1 cellular context compared by ENCODE assay signal in genomic region chr14:21383848-21384493, GRCh38.
TF ChIP-seq lines count a peak whose summit lies in the region.

TSS of gene SUPT16H (minus strand) at chr14:21384019. CDS start at chr14:21383927, 92 bp downstream.

TF ChIP-seq in HepG2, 621 proteins besides CTCF, POLR2A, EP300 and RAD21 (continued from another document and continues in another):
- TF ChIP-seq PATZ1 (CRISPR knock-in tag; IDR thresholded peaks at IDR 0.05) (peak; percentile 56; the same call in 1 of the 2 replicates), MAFK (conservative IDR thresholded peaks at IDR 0.05 in 1 of 2, IDR thresholded peaks at IDR 0.05 in 1 of 2; ENCODE audit: low read length in 2 of 2) (peak; percentile 42 to 73; a peak in 3 of 4 replicates), ZNF563 (CRISPR knock-in tag; IDR thresholded peaks at IDR 0.05) (peak; percentile 93), ZNF709 (CRISPR knock-in tag; IDR thresholded peaks at IDR 0.05) (peak; percentile 76; the same call in 1 of the 2 replicates), ZNF274 (CRISPR knock-in tag; IDR thresholded peaks at IDR 0.05) (peak; percentile 89), SMYD3 (CRISPR knock-in tag; IDR thresholded peaks at IDR 0.05) (no peak; the same call in none of the 2 replicates), ZNF331 (CRISPR knock-in tag; IDR thresholded peaks at IDR 0.05) (no peak; the same call in none of the 2 replicates), SUZ12 (IDR thresholded peaks at IDR 0.05; ENCODE audit: low read depth, low read length) (no peak), ESRRA (CRISPR knock-in tag; IDR thresholded peaks at IDR 0.05; ENCODE audit: low read depth) (no peak; the same call in 1 of the 2 replicates), SP1 (IDR thresholded peaks at IDR 0.05) (no peak), SP1 (CRISPR knock-in tag; IDR thresholded peaks at IDR 0.05) (peak; percentile 77; the same call in 1 of the 2 replicates), FOSL2 (CRISPR knock-in tag; IDR thresholded peaks at IDR 0.05) (peak; percentile 34; the same call in 1 of the 2 replicates), IRX3 (CRISPR knock-in tag; IDR thresholded peaks at IDR 0.05; ENCODE audit: borderline replicate concordance, low read depth) (peak; percentile 19), BCL3 (CRISPR knock-in tag; IDR thresholded peaks at IDR 0.05) (peak; percentile 69; the same call in 1 of the 2 replicates), SMARCE1 (IDR thresholded peaks at IDR 0.05; ENCODE audit: borderline replicate concordance) (no peak), SIN3B (IDR thresholded peaks at IDR 0.05; ENCODE audit: low read length) (peak; percentile 65), ZNF713 (CRISPR knock-in tag; IDR thresholded peaks at IDR 0.05) (0 out of 2 replicates have a peak, but pooled peaks have one; percentile 80), ZNF552 (CRISPR knock-in tag; IDR thresholded peaks at IDR 0.05; ENCODE audit: borderline replicate concordance) (peak; percentile 85; the same call in 1 of the 2 replicates), RXRA (CRISPR knock-in tag; IDR thresholded peaks at IDR 0.05) (peak; percentile 46), ELF3 (CRISPR knock-in tag; IDR thresholded peaks at IDR 0.05) (peak; percentile 48), HOXA5 (CRISPR knock-in tag; IDR thresholded peaks at IDR 0.05) (peak; percentile 54; the same call in 1 of the 2 replicates), PRDM15 (CRISPR knock-in tag; IDR thresholded peaks at IDR 0.05) (no peak; the same call in 1 of the 2 replicates), ZNF761 (CRISPR knock-in tag; conservative IDR thresholded peaks at IDR 0.05) (no peak), ZNF10 (CRISPR knock-in tag; IDR thresholded peaks at IDR 0.05; ENCODE audit: borderline replicate concordance, low read depth) (no peak), ZNF543 (CRISPR knock-in tag; IDR thresholded peaks at IDR 0.05) (no peak), TAF1 (CRISPR knock-in tag; IDR thresholded peaks at IDR 0.05) (peak; percentile 89), MEIS2 (CRISPR knock-in tag; IDR thresholded peaks at IDR 0.05) (no peak), NRL (CRISPR knock-in tag; IDR thresholded peaks at IDR 0.05; ENCODE audit: borderline replicate concordance) (peak; percentile 93), ZFP1 (CRISPR knock-in tag; IDR thresholded peaks at IDR 0.05) (no peak; the same call in 1 of the 2 replicates), NFIB (CRISPR knock-in tag; IDR thresholded peaks at IDR 0.05; ENCODE audit: borderline replicate concordance) (no peak), KLF9 (CRISPR knock-in tag; IDR thresholded peaks at IDR 0.05; ENCODE audit: low read depth) (peak; percentile 85; the same call in 1 of the 2 replicates)
- TF ChIP-seq, protein P1, sequence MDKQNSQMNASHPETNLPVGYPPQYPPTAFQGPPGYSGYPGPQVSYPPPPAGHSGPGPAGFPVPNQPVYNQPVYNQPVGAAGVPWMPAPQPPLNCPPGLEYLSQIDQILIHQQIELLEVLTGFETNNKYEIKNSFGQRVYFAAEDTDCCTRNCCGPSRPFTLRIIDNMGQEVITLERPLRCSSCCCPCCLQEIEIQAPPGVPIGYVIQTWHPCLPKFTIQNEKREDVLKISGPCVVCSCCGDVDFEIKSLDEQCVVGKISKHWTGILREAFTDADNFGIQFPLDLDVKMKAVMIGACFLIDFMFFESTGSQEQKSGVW (CRISPR knock-in tag; IDR thresholded peaks at IDR 0.05; ENCODE audit: borderline replicate concordance), result no peak
- TF ChIP-seq, protein P2, sequence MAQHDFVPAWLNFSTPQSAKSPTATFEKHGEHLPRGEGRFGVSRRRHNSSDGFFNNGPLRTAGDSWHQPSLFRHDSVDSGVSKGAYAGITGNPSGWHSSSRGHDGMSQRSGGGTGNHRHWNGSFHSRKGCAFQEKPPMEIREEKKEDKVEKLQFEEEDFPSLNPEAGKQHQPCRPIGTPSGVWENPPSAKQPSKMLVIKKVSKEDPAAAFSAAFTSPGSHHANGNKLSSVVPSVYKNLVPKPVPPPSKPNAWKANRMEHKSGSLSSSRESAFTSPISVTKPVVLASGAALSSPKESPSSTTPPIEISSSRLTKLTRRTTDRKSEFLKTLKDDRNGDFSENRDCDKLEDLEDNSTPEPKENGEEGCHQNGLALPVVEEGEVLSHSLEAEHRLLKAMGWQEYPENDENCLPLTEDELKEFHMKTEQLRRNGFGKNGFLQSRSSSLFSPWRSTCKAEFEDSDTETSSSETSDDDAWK (CRISPR knock-in tag; IDR thresholded peaks at IDR 0.05), result no peak
- TF ChIP-seq, protein P3, sequence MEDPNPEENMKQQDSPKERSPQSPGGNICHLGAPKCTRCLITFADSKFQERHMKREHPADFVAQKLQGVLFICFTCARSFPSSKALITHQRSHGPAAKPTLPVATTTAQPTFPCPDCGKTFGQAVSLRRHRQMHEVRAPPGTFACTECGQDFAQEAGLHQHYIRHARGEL (CRISPR knock-in tag; IDR thresholded peaks at IDR 0.05), result no peak
- TF ChIP-seq, protein P4, sequence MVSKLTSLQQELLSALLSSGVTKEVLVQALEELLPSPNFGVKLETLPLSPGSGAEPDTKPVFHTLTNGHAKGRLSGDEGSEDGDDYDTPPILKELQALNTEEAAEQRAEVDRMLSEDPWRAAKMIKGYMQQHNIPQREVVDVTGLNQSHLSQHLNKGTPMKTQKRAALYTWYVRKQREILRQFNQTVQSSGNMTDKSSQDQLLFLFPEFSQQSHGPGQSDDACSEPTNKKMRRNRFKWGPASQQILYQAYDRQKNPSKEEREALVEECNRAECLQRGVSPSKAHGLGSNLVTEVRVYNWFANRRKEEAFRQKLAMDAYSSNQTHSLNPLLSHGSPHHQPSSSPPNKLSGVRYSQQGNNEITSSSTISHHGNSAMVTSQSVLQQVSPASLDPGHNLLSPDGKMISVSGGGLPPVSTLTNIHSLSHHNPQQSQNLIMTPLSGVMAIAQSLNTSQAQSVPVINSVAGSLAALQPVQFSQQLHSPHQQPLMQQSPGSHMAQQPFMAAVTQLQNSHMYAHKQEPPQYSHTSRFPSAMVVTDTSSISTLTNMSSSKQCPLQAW (CRISPR knock-in tag; IDR thresholded peaks at IDR 0.05), result peak; percentile 59
- TF ChIP-seq, protein P5, sequence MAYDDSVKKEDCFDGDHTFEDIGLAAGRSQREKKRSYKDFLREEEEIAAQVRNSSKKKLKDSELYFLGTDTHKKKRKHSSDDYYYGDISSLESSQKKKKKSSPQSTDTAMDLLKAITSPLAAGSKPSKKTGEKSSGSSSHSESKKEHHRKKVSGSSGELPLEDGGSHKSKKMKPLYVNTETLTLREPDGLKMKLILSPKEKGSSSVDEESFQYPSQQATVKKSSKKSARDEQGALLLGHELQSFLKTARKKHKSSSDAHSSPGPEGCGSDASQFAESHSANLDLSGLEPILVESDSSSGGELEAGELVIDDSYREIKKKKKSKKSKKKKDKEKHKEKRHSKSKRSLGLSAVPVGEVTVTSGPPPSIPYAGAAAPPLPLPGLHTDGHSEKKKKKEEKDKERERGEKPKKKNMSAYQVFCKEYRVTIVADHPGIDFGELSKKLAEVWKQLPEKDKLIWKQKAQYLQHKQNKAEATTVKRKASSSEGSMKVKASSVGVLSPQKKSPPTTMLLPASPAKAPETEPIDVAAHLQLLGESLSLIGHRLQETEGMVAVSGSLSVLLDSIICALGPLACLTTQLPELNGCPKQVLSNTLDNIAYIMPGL (CRISPR knock-in tag; IDR thresholded peaks at IDR 0.05; ENCODE audit: borderline replicate concordance in 1 of 2, low read depth in 1 of 2), result peak; percentile 82 to 92
- TF ChIP-seq, protein P6, sequence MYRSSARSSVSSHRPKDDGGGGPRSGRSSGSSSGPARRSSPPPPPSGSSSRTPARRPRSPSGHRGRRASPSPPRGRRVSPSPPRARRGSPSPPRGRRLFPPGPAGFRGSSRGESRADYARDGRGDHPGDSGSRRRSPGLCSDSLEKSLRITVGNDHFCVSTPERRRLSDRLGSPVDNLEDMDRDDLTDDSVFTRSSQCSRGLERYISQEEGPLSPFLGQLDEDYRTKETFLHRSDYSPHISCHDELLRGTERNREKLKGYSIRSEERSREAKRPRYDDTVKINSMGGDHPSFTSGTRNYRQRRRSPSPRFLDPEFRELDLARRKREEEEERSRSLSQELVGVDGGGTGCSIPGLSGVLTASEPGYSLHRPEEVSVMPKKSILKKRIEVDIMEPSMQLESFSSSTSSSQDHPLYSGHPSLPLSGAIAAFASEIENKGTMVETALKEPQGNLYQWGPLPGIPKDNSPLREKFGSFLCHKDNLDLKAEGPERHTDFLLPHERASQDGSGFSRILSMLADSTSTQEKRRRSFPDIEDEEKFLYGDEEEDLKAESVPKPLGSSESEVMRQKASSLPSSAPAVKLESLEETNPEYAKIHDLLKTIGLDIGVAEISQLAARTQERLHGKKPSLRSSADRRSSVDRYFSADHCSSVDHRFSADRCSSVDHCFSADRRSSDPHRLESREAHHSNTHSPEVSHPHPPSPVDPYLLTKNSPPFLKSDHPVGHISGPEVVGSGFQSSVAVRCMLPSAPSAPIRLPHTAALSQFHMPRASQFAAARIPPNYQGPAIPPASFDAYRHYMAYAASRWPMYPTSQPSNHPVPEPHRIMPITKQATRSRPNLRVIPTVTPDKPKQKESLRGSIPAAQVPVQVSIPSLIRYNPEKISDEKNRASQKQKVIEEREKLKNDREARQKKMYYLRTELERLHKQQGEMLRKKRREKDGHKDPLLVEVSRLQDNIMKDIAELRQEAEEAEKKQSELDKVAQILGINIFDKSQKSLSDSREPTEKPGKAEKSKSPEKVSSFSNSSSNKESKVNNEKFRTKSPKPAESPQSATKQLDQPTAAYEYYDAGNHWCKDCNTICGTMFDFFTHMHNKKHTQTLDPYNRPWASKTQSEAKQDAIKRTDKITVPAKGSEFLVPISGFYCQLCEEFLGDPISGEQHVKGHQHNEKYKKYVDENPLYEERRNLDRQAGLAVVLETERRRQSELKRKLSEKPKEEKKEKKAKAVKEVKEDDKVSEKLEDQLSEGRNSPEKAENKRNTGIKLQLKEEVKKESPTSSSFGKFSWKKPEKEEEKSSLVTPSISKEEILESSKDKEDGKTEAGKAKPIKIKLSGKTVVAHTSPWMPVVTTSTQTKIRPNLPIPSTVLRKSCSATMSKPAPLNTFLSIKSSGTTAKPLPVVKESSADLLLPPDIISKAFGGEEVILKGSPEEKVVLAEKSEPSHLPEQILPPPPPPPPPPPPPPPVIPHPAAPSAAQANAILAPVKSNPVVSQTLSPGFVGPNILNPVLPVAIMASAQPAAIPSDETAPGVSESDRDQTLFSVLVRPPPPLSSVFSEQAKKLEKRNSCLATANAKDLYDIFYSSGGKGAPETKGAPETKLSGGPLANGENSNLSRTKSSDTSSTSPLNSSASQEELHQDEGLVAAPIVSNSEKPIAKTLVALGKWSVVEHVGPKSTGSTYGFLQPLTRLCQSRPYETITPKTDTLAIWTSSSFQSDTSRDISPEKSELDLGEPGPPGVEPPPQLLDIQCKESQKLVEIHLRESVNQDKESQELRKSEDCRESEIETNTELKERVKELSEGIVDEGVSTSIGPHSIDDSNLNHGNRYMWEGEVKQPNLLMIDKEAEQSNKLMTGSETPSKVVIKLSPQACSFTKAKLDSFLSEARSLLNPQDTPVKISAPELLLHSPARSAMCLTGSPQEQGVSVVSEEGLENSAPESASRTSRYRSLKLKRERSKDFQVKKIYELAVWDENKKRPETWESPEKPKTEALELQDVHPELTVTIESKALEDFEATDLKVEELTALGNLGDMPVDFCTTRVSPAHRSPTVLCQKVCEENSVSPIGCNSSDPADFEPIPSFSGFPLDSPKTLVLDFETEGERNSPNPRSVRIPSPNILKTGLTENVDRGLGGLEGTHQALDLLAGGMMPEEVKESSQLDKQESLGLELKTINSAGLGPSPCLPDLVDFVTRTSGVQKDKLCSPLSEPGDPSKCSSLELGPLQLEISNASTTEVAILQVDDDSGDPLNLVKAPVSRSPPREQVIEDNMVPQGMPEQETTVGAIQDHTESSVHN (CRISPR knock-in tag; IDR thresholded peaks at IDR 0.05), result 0 out of 2 replicates have a peak, but pooled peaks have one; percentile 20
